27 cellular contexts compared by ENCODE assay signal in genomic region chr6:63897459-63897858, GRCh38.
DNase-seq lines count a peak whose midpoint lies in the region; ATAC-seq and TF ChIP-seq lines count a peak whose summit lies in the region.
"Had no signal": no experiment of that assay in that cellular context is flagged by ENCODE, and none has a peak within 500 bp of the region (broad histone marks: within the 10 kb centered on the region; RNA-seq: fewer than 3 reads in every experiment).

No MANE protein-coding gene starts in this region.

- in situ Hi-C loops in transverse colon (cut with MboI; ENCODE audit: low pct_ligation_motif_present in 1 of 4, low pct_unique_long_range_greater_than_20kb in 1 of 4, low sequenced_read_pairs in 3 of 4) = no loop called here

- 52 to 60% methylated on average over 3 of the region's 3 CpGs for WGBS in heart right ventricle, 2 donors
- WGBS in SK-N-SH (ENCODE audit: low lambda C conversion rate) = 10% methylated on average over 3 of the region's 3 CpGs
- 76 to 96% methylated on average over 3 of the region's 3 CpGs for WGBS in transverse colon (ENCODE audit: low coverage in 1 of 2), 2 donors

- H3K27ac Mint-ChIP-seq in activated CD4-positive, alpha-beta T cell treated with anti-CD3 and anti-CD28 coated beads, Interleukin-2, amount 10 ng/mL, durations not matched to agents 7 days and 5 days = no peak overlapping the region
- H3K27ac Mint-ChIP-seq: activated B cell treated with CpG ODN at 0.5 μM for 24 hours; activated CD8-positive, alpha-beta T cell treated with anti-CD3 and anti-CD28 coated beads for 36 hours; activated naive CD4-positive, alpha-beta T cell treated with anti-CD3 and anti-CD28 coated beads for 36 hours; CD4-positive, CD25-positive, alpha-beta regulatory T cell; stimulated activated naive CD8-positive, alpha-beta T cell treated with anti-CD3 and anti-CD28 coated beads, Interleukin-15, amount 100 ng/mL, for 72 hours; T-helper 2 cell treated with Interferon-gamma antibody and Interleukin-4, amounts not matched to agents 5 μg/mL and 100 μg/mL, for 36 hours had no signal

- no peak overlapping the region for H3K4me3 Mint-ChIP-seq in activated CD4-positive, alpha-beta T cell treated with anti-CD3 and anti-CD28 coated beads, Interleukin-2, amount 10 ng/mL, durations not matched to agents 7 days and 5 days
- H3K4me3 Mint-ChIP-seq: activated B cell treated with CpG ODN at 0.5 μM for 24 hours; activated CD8-positive, alpha-beta T cell treated with anti-CD3 and anti-CD28 coated beads for 36 hours; activated naive CD4-positive, alpha-beta T cell treated with anti-CD3 and anti-CD28 coated beads for 36 hours; CD4-positive, CD25-positive, alpha-beta regulatory T cell; stimulated activated naive CD8-positive, alpha-beta T cell treated with anti-CD3 and anti-CD28 coated beads, Interleukin-15, amount 100 ng/mL, for 72 hours; T-helper 2 cell treated with Interferon-gamma antibody and Interleukin-4, amounts not matched to agents 5 μg/mL and 100 μg/mL, for 36 hours had no signal

- H3K36me3 Mint-ChIP-seq in activated CD4-positive, alpha-beta T cell treated with anti-CD3 and anti-CD28 coated beads, Interleukin-2, amount 10 ng/mL, durations not matched to agents 7 days and 5 days (ENCODE audit: low read depth) = no peaks in the 10 kb centered on the region
- H3K36me3 Mint-ChIP-seq: CD4-positive, CD25-positive, alpha-beta regulatory T cell had no signal

- CTCF ChIA-PET in SK-N-SH (lab: Yijun Ruan, JAX) = no interaction called here
- CTCF ChIA-PET in activated CD4-positive, alpha-beta T cell treated with anti-CD3 and anti-CD28 coated beads, Interleukin-2, amount 10 ng/mL, durations not matched to agents 7 days and 5 days (lab: Charles Lee) = no interaction called here

- TF ChIP-seq CTCF in heart right ventricle (IDR thresholded peaks at IDR 0.05) (no peak), SK-N-SH (IDR thresholded peaks at IDR 0.05) (no peak), foreskin fibroblast (IDR thresholded peaks at IDR 0.05; ENCODE audit: low read depth, low read length) (no peak), transverse colon (IDR thresholded peaks at IDR 0.05) (no peak)

- no peaks in the 10 kb centered on the region for H4K20me1 ChIP-seq in SK-N-SH (ENCODE audit: insufficient read depth)

- no peak for TF ChIP-seq RAD21 in SK-N-SH (IDR thresholded peaks at IDR 0.05; ENCODE audit: low read length)

- no peak overlapping the region for H3K9ac ChIP-seq in SK-N-SH

- H3K36me3 ChIP-seq in heart right ventricle = no peaks in the 10 kb centered on the region
- H3K36me3 ChIP-seq in SK-N-SH (replicated peaks in 1 of 2; ENCODE audit: control insufficient read depth in 1 of 2, insufficient read depth in 2 of 2, low read length in 1 of 2) = no peaks in the 10 kb centered on the region
- no peaks in the 10 kb centered on the region for H3K36me3 ChIP-seq in transverse colon
- H3K36me3 ChIP-seq: ovary, SJSA1, upper lobe of left lung had no signal

- no peaks in the 10 kb centered on the region for H3K9me3 ChIP-seq in heart right ventricle
- H3K9me3 ChIP-seq in SK-N-SH = no peaks in the 10 kb centered on the region
- no peaks in the 10 kb centered on the region for H3K9me3 ChIP-seq in transverse colon
- H3K9me3 ChIP-seq: A549, ovary, SJSA1, upper lobe of left lung had no signal

- peak; percentile 56 to 93 for TF ChIP-seq EP300 in SK-N-SH (IDR thresholded peaks at IDR 0.05; ENCODE audit: borderline replicate concordance in 1 of 2, low read depth in 1 of 2, low read length in 1 of 2)
- no peak for TF ChIP-seq EP300 in transverse colon (IDR thresholded peaks at IDR 0.05; ENCODE audit: low read depth)

- H3K9me2 ChIP-seq in SK-N-SH = no peaks in the 10 kb centered on the region

- DNase-seq in Right ventricle myocardium superior = no peak
- DNase-seq in heart right ventricle = no peak
- DNase-seq in SK-N-SH = no peak
- DNase-seq in foreskin fibroblast = peak; percentile 7 to 14
- no peak for DNase-seq in activated CD4-positive, alpha-beta T cell treated with anti-CD3 and anti-CD28 coated beads, Interleukin-2, amount 10 ng/mL, durations not matched to agents 7 days and 5 days
- no peak for DNase-seq in transverse colon
- no peak for DNase-seq in activated CD4-positive, alpha-beta T cell treated with anti-CD3 and anti-CD28 coated beads, Interleukin-2, amount 50 U/mL, for 1 hour
- DNase-seq: activated B cell treated with CpG ODN at 0.5 μM for 24 hours; activated CD8-positive, alpha-beta T cell treated with anti-CD3 and anti-CD28 coated beads for 36 hours; activated naive CD4-positive, alpha-beta T cell treated with anti-CD3 and anti-CD28 coated beads for 36 hours; activated T-cell treated with anti-CD3 and anti-CD28 coated beads, Interleukin-2, amount 50 U/mL, for 1 hour; anterior cingulate cortex; CD4-positive, CD25-positive, alpha-beta regulatory T cell; DMS 273 treated with DMSO at 0.1 percent for 48 hours; hippocampal formation; islet precursor cell; NCI-H146; NCI-H748 treated with DMSO at 0.1 percent for 48 hours; OCI-M1; ovary; stimulated activated naive CD8-positive, alpha-beta T cell treated with anti-CD3 and anti-CD28 coated beads, Interleukin-15, amount 100 ng/mL, for 72 hours; upper lobe of left lung had no signal

- no peaks in the 10 kb centered on the region for H3K4me1 ChIP-seq in heart right ventricle
- H3K4me1 ChIP-seq in SK-N-SH (ENCODE audit: control insufficient read depth in 1 of 2, insufficient read depth in 2 of 2, low read depth in 1 of 2, low read length in 1 of 2) = peaks cover 0 to 4% of the 10 kb centered on the region in 2 experiments; a peak in 1 of 4 replicates
- no peaks in the 10 kb centered on the region for H3K4me1 ChIP-seq in transverse colon
- H3K4me1 ChIP-seq: A549, SJSA1, upper lobe of left lung had no signal

- ATAC-seq in Right ventricle myocardium superior (ENCODE audit: poor library complexity) = peak; percentile 18
- ATAC-seq in heart right ventricle = no peak
- no peak for ATAC-seq in GM21717 (IDR thresholded peaks at IDR 0.05; ENCODE audit: unreplicated experiment)
- ATAC-seq: A549; activated CD8-positive, alpha-beta T cell treated with anti-CD3 and anti-CD28 coated beads for 36 hours; stimulated activated naive CD8-positive, alpha-beta T cell treated with anti-CD3 and anti-CD28 coated beads, Interleukin-15, amount 100 ng/mL, for 72 hours had no signal

- no peaks in the 10 kb centered on the region for H3K27me3 ChIP-seq in heart right ventricle
- H3K27me3 ChIP-seq in SK-N-SH (ENCODE audit: insufficient read depth) = no peaks in the 10 kb centered on the region
- no peaks in the 10 kb centered on the region for H3K27me3 ChIP-seq in transverse colon
- H3K27me3 ChIP-seq: ovary, SJSA1, upper lobe of left lung had no signal

- no peaks in the 10 kb centered on the region for H3K27me3 Mint-ChIP-seq in activated CD4-positive, alpha-beta T cell treated with anti-CD3 and anti-CD28 coated beads, Interleukin-2, amount 10 ng/mL, durations not matched to agents 7 days and 5 days
- H3K27me3 Mint-ChIP-seq: activated B cell treated with CpG ODN at 0.5 μM for 24 hours; activated CD8-positive, alpha-beta T cell treated with anti-CD3 and anti-CD28 coated beads for 36 hours; CD4-positive, CD25-positive, alpha-beta regulatory T cell; stimulated activated naive CD8-positive, alpha-beta T cell treated with anti-CD3 and anti-CD28 coated beads, Interleukin-15, amount 100 ng/mL, for 72 hours had no signal

- no peak for TF ChIP-seq POLR2A in transverse colon (IDR thresholded peaks at IDR 0.05)

- no peaks in the 10 kb centered on the region for H3K4me1 Mint-ChIP-seq in activated CD4-positive, alpha-beta T cell treated with anti-CD3 and anti-CD28 coated beads, Interleukin-2, amount 10 ng/mL, durations not matched to agents 7 days and 5 days
- H3K4me1 Mint-ChIP-seq: activated B cell treated with CpG ODN at 0.5 μM for 24 hours; CD4-positive, CD25-positive, alpha-beta regulatory T cell; stimulated activated naive CD8-positive, alpha-beta T cell treated with anti-CD3 and anti-CD28 coated beads, Interleukin-15, amount 100 ng/mL, for 72 hours had no signal

- H3K9me3 Mint-ChIP-seq in activated CD4-positive, alpha-beta T cell treated with anti-CD3 and anti-CD28 coated beads, Interleukin-2, amount 10 ng/mL, durations not matched to agents 7 days and 5 days = no peaks in the 10 kb centered on the region
- H3K9me3 Mint-ChIP-seq: activated B cell treated with CpG ODN at 0.5 μM for 24 hours; activated naive CD4-positive, alpha-beta T cell treated with anti-CD3 and anti-CD28 coated beads for 36 hours; stimulated activated naive CD8-positive, alpha-beta T cell treated with anti-CD3 and anti-CD28 coated beads, Interleukin-15, amount 100 ng/mL, for 72 hours; T-helper 2 cell treated with Interferon-gamma antibody and Interleukin-4, amounts not matched to agents 5 μg/mL and 100 μg/mL, for 36 hours had no signal

- H2AFZ ChIP-seq in SK-N-SH (ENCODE audit: low read depth) = no peak overlapping the region

- H3F3A ChIP-seq in SK-N-SH (replicated peaks; ENCODE audit: insufficient read depth) = peaks cover 12% of the 10 kb centered on the region

- H3K4me3 ChIP-seq in heart right ventricle (no peak overlapping the region), SK-N-SH (ENCODE audit: low read depth in 2 of 2, low read length in 1 of 2) (no peak overlapping the region), foreskin fibroblast (ENCODE audit: low read depth in 1 of 2, low read length in 2 of 2) (no peak overlapping the region), transverse colon (no peak overlapping the region)
- H3K4me3 ChIP-seq: A549, lung, ovary, SJSA1, upper lobe of left lung had no signal

- no peaks in the 10 kb centered on the region for H3K79me2 ChIP-seq in SK-N-SH (ENCODE audit: insufficient read depth)

- H3K27ac ChIP-seq in heart right ventricle = peak overlapping the region in 2 of 10 donors; percentile 8 to 11
- peak overlapping the region in 1 of 2 experiments; percentile 4; a peak in 2 of 4 replicates for H3K27ac ChIP-seq in SK-N-SH (ENCODE audit: low read depth in 2 of 2, low read length in 1 of 2)
- no peak overlapping the region for H3K27ac ChIP-seq in transverse colon
- H3K27ac ChIP-seq: A549, ovary, SJSA1, upper lobe of left lung had no signal

- POLR2A ChIA-PET in SK-N-SH (lab: Yijun Ruan, JAX) = no interaction called here
- POLR2A ChIA-PET in activated CD4-positive, alpha-beta T cell treated with anti-CD3 and anti-CD28 coated beads, Interleukin-2, amount 10 ng/mL, durations not matched to agents 7 days and 5 days (lab: Charles Lee) = no interaction called here

- intact Hi-C loops in Right ventricle myocardium superior (cut with DNase I) (no loop called here), heart right ventricle (cut with DNase I) (no loop called here), transverse colon (cut with DNase I; ENCODE audit: low total_unique reads) (no loop called here)

- no peak overlapping the region for H3K4me2 ChIP-seq in SK-N-SH
- H3K4me2 ChIP-seq: A549 had no signal

TF ChIP-seq in SK-N-SH, 30 proteins besides CTCF, POLR2A, EP300 and RAD21 (continues in another document):
- TF ChIP-seq USF1 (IDR thresholded peaks at IDR 0.05; ENCODE audit: borderline replicate concordance, low read depth) (no peak), ELF1 (IDR thresholded peaks at IDR 0.05) (no peak)

Comparison
In these comparisons a context has a peak if more than half of its experiments do, and no peak if none do; other contexts are left out.
1. DNase-seq: peak in foreskin fibroblast (2 of 2); none in Right ventricle myocardium superior (single experiment), heart right ventricle (0 of 2), SK-N-SH (single experiment), activated CD4-positive, alpha-beta T cell treated with anti-CD3 and anti-CD28 coated beads, Interleukin-2, amount 10 ng/mL, durations not matched to agents 7 days and 5 days (single experiment), transverse colon (single experiment) and activated CD4-positive, alpha-beta T cell treated with anti-CD3 and anti-CD28 coated beads, Interleukin-2, amount 50 U/mL, for 1 hour (single experiment).